In the genomic region with DNA sequence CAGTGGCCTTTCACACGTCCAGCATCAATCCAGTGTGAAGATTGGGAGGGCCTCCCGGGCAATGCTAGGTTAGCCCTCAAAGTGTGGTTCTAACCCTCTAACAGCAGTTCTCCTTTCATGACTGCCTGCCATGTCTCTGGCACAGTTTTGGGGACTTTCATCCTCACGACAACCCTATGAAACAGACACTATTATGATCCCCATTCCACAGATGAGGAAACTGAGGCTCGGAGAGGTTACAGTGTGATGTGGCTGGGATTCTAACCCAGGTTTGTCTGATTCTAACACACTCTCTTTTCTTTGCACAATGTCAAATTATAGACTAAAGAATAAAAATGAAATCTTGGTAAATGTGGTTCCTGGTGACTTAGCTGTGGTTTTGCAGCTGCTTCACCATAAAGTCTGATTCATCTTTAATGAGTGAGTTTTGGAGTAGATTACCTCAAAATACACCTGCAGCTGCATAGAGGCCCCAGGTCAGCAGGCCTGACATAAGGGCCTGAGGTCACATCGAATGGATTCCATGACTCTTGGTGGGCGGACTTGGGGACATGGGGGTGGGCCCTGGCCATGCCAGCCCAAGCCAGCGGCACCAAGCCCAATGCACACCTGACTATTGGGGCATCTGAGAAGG, we compare ENCODE assay signal across 16 cellular contexts.
"Had no signal": no experiment of that assay in that cellular context is flagged by ENCODE, and none has a peak within 500 bp of the region (broad histone marks: within the 10 kb centered on the region; RNA-seq: fewer than 3 reads in every experiment).

No MANE protein-coding gene starts in this region.

- H3K27ac Mint-ChIP-seq: activated B cell treated with CpG ODN at 0.5 μM for 24 hours; activated CD8-positive, alpha-beta memory T cell treated with anti-CD3 and anti-CD28 coated beads, Interleukin-2, amount 10 ng/mL, durations not matched to agents 7 days and 5 days; activated naive CD8-positive, alpha-beta T cell treated with anti-CD3 and anti-CD28 coated beads, Interleukin-2, amount 50 U/mL, for 24 hours; activated T-cell treated with anti-CD3 and anti-CD28 coated beads, Interleukin-2, amount 50 U/mL, for 24 hours; effector memory CD8-positive, alpha-beta T cell; T-helper 1 cell treated with Interleukin-12 subunit alpha and Interleukin-12 subunit beta and Interleukin-4 antibody, amounts not matched to agents 30 μg/mL and 1 μg/mL, for 36 hours had no signal

- H3K27me3 ChIP-seq: ascending aorta, right atrium auricular region, stomach had no signal

- H3K4me1 ChIP-seq: ascending aorta, lower lobe of right lung, right atrium auricular region, stomach had no signal

- H3K27me3 Mint-ChIP-seq: activated B cell treated with CpG ODN at 0.5 μM for 24 hours; activated T-cell treated with anti-CD3 and anti-CD28 coated beads, Interleukin-2, amount 50 U/mL, for 24 hours had no signal

- ATAC-seq: activated CD8-positive, alpha-beta memory T cell treated with anti-CD3 and anti-CD28 coated beads, Interleukin-2, amount 10 ng/mL, durations not matched to agents 7 days and 5 days; activated naive CD8-positive, alpha-beta T cell treated with anti-CD3 and anti-CD28 coated beads, Interleukin-2, amount 50 U/mL, for 24 hours; effector memory CD8-positive, alpha-beta T cell; lower lobe of right lung had no signal

- FAIRE-seq: small intestine had no signal

- DNase-seq: activated B cell treated with CpG ODN at 0.5 μM for 24 hours; activated CD4-positive, alpha-beta T cell treated with anti-CD3 and anti-CD28 coated beads, Interleukin-2, amount 50 U/mL, for 1 hour; activated CD8-positive, alpha-beta memory T cell treated with anti-CD3 and anti-CD28 coated beads, Interleukin-2, amount 10 ng/mL, durations not matched to agents 7 days and 5 days; activated naive CD8-positive, alpha-beta T cell treated with anti-CD3 and anti-CD28 coated beads, Interleukin-2, amount 50 U/mL, for 24 hours; activated T-cell treated with anti-CD3 and anti-CD28 coated beads, Interleukin-2, amount 50 U/mL, for 24 hours; effector memory CD8-positive, alpha-beta T cell; hippocampal formation; lower lobe of right lung; midbrain; posterior cingulate gyrus; stomach had no signal

- H3K27ac ChIP-seq: ascending aorta, lower lobe of right lung, right atrium auricular region, stomach, thoracic aorta had no signal

- H3K4me3 Mint-ChIP-seq: activated B cell treated with CpG ODN at 0.5 μM for 24 hours; activated CD8-positive, alpha-beta memory T cell treated with anti-CD3 and anti-CD28 coated beads, Interleukin-2, amount 10 ng/mL, durations not matched to agents 7 days and 5 days; activated naive CD8-positive, alpha-beta T cell treated with anti-CD3 and anti-CD28 coated beads, Interleukin-2, amount 50 U/mL, for 24 hours; activated T-cell treated with anti-CD3 and anti-CD28 coated beads, Interleukin-2, amount 50 U/mL, for 24 hours; effector memory CD8-positive, alpha-beta T cell; T-helper 1 cell treated with Interleukin-12 subunit alpha and Interleukin-12 subunit beta and Interleukin-4 antibody, amounts not matched to agents 30 μg/mL and 1 μg/mL, for 36 hours had no signal

- H3K36me3 ChIP-seq: ascending aorta, lower lobe of right lung, right atrium auricular region, stomach, thoracic aorta had no signal

- H3K9me3 Mint-ChIP-seq: activated B cell treated with CpG ODN at 0.5 μM for 24 hours; activated naive CD8-positive, alpha-beta T cell treated with anti-CD3 and anti-CD28 coated beads, Interleukin-2, amount 50 U/mL, for 24 hours; activated T-cell treated with anti-CD3 and anti-CD28 coated beads, Interleukin-2, amount 50 U/mL, for 24 hours; effector memory CD8-positive, alpha-beta T cell; T-helper 1 cell treated with Interleukin-12 subunit alpha and Interleukin-12 subunit beta and Interleukin-4 antibody, amounts not matched to agents 30 μg/mL and 1 μg/mL, for 36 hours had no signal

- H3K36me3 Mint-ChIP-seq: activated CD8-positive, alpha-beta memory T cell treated with anti-CD3 and anti-CD28 coated beads, Interleukin-2, amount 10 ng/mL, durations not matched to agents 7 days and 5 days had no signal

- H3K4me3 ChIP-seq: ascending aorta, lower lobe of right lung, right atrium auricular region, stomach, thoracic aorta had no signal

- H3K4me1 Mint-ChIP-seq: activated B cell treated with CpG ODN at 0.5 μM for 24 hours; activated naive CD8-positive, alpha-beta T cell treated with anti-CD3 and anti-CD28 coated beads, Interleukin-2, amount 50 U/mL, for 24 hours had no signal

- H3K9me3 ChIP-seq: ascending aorta, lower lobe of right lung, right atrium auricular region, stomach, thoracic aorta had no signal
